ENCODE assay signal across 8 cellular contexts in genomic region chr6:83430606-83431544, GRCh38. TPM values are rescaled to one million over a fixed set of nuclear protein-coding genes. Genes with fewer than 3 reads are reported as not detected.
DNase-seq lines count a peak whose midpoint lies in the region; ATAC-seq, FAIRE-seq and TF ChIP-seq lines count a peak whose summit lies in the region.

Gene ME1, minus strand, starts transcription at chr6:83431051. Its CDS starts 97 bp downstream, at chr6:83430954.

- TF ChIP-seq RAD21 in liver (IDR thresholded peaks at IDR 0.05): no peak

- peak; percentile 80 for ATAC-seq in GM21529 (IDR thresholded peaks at IDR 0.05; ENCODE audit: unreplicated experiment)

- DNase-seq in HTR-8/SVneo (ENCODE audit: insufficient read length, low spot score): peak; percentile 63
- peak; percentile 3 for DNase-seq in stimulated activated CD8-positive, alpha-beta memory T cell treated with anti-CD3 and anti-CD28 coated beads, Interleukin-12 subunit alpha, Interleukin-12 subunit beta, amount 100 ng/mL, for 24 hours (ENCODE audit: extremely low read depth)
- DNase-seq in SKM-1 treated with dmso at 0.1 percent for 144 hours (lab: John Stamatoyannopoulos, UW; ENCODE audit: unreplicated experiment): no peak

- H3K9me3 ChIP-seq in ectodermal cell (ENCODE audit: control insufficient read depth, low read length) (no peaks in the 10 kb centered on the region), liver (ENCODE audit: control insufficient read depth in 4 of 4, low read length in 3 of 4) (no peaks in the 10 kb centered on the region)

- H3K36me3 ChIP-seq in ectodermal cell (ENCODE audit: control insufficient read depth, insufficient read depth, low read length): no peaks in the 10 kb centered on the region
- H3K36me3 ChIP-seq in liver (ENCODE audit: control insufficient read depth in 4 of 4, insufficient read depth in 3 of 4, low read depth in 1 of 4, low read length in 3 of 4): no peaks in the 10 kb centered on the region

- H3K4me3 ChIP-seq in GM08714 (ENCODE audit: low read length) (peak within 1 kb of the TSS; percentile 71), WI38 (ENCODE audit: low read depth, low read length) (peak within 1 kb of the TSS; percentile 89), ectodermal cell (ENCODE audit: insufficient read depth, low read depth, low read length) (peak within 1 kb of the TSS; percentile 59), liver (ENCODE audit: low read depth in 1 of 3, low read length in 3 of 3) (peak within 1 kb of the TSS; percentile 57 to 72 (median 63))

- H3K4me1 ChIP-seq in ectodermal cell (ENCODE audit: control insufficient read depth, insufficient read depth, low read length) (peaks cover 8% of the 10 kb centered on the region), liver (ENCODE audit: control insufficient read depth in 4 of 4, insufficient read depth in 4 of 4, low read length in 3 of 4) (peaks cover 2 to 29% (median 7%) of the 10 kb centered on the region in 4 donors)

- TF ChIP-seq CTCF in WI38 (IDR thresholded peaks at IDR 0.05; ENCODE audit: low read depth, low read length): no peak
- no peak for TF ChIP-seq CTCF in liver (IDR thresholded peaks at IDR 0.05; ENCODE audit: low read depth, low read length, missing input control)

- FAIRE-seq in HTR-8/SVneo (lab: Jason Lieb, UNC): peak; percentile 92

- peak within 1 kb of the TSS; percentile 17 to 62 for H3K9ac ChIP-seq in liver (ENCODE audit: low read depth in 1 of 2, low read length in 2 of 2)

- H3K27ac ChIP-seq in ectodermal cell (ENCODE audit: insufficient read depth, low read depth, low read length, poor library complexity, severe bottlenecking) (no peak within 1 kb of the TSS), liver (ENCODE audit: low read depth in 1 of 2, low read length in 2 of 2) (peak within 1 kb of the TSS in 1 of 2 donors; percentile 60)

- H3K27me3 ChIP-seq in ectodermal cell (ENCODE audit: control insufficient read depth, insufficient read depth, low read length, poor library complexity, severe bottlenecking) (peaks cover 26% of the 10 kb centered on the region), liver (ENCODE audit: control insufficient read depth in 4 of 4, insufficient read depth in 4 of 4, low read length in 3 of 4) (no peaks in the 10 kb centered on the region)

- WGBS in ectodermal cell, 2 experiments: 4% methylated on average over 74 of the region's 74 CpGs
- WGBS in liver: 15% methylated on average over 74 of the region's 74 CpGs

TF ChIP-seq in liver, 16 proteins besides CTCF, POLR2A, EP300 and RAD21:
- TF ChIP-seq JUND (IDR thresholded peaks at IDR 0.05): no peak
- TF ChIP-seq SP1 (IDR thresholded peaks at IDR 0.05): no peak
- no peak for TF ChIP-seq ATF3 (IDR thresholded peaks at IDR 0.05)
- TF ChIP-seq HNF4A (conservative IDR thresholded peaks at IDR 0.05): no peak
- no peak for TF ChIP-seq REST (IDR thresholded peaks at IDR 0.05)
- TF ChIP-seq YY1 (IDR thresholded peaks at IDR 0.05): no peak
- no peak for TF ChIP-seq MAX (IDR thresholded peaks at IDR 0.05)
- peak in 1 of 2 donors; percentile 87 for TF ChIP-seq EGR1 (IDR thresholded peaks at IDR 0.05; ENCODE audit: low read depth in 2 of 2)

RNA-seq across cellular contexts. Expression of gene ME1, which starts in this region (rescaled TPM):
- polyA plus RNA-seq in ectodermal cell (2013, experiment 1 of 4): 2.5 TPM
- polyA plus RNA-seq in ectodermal cell (2013, experiment 2 of 4): 2.4 TPM
- polyA plus RNA-seq in ectodermal cell (2013, experiment 3 of 4): 1.7 TPM
- 1.9 TPM for polyA plus RNA-seq in ectodermal cell (2013, experiment 4 of 4)
- 1 to 10 TPM; 4.3 to 4.9 TPM for total RNA-seq in liver
- polyA plus RNA-seq in liver: 1 to 10 TPM; 6.1 to 7.8 TPM
